ENCODE assay signal across 23 cellular contexts in genomic region chr10:95573953-95574604, GRCh38.
"Had no signal": no experiment of that assay in that cellular context is flagged by ENCODE, and none has a peak within 500 bp of the region (broad histone marks: within the 10 kb centered on the region; RNA-seq: fewer than 3 reads in every experiment).

No MANE protein-coding gene starts in this region.

- H3K9me3 ChIP-seq: body of pancreas, esophagus muscularis mucosa, ovary, thoracic aorta, uterus had no signal

- H3K79me2 ChIP-seq: hepatocyte had no signal

- H3K27me3 ChIP-seq: body of pancreas, cardiac muscle cell, esophagus muscularis mucosa, hepatocyte, ovary, uterus had no signal

- H2AFZ ChIP-seq: hepatocyte had no signal

- H3K27ac ChIP-seq: body of pancreas, cardiac muscle cell, esophagus muscularis mucosa, foreskin keratinocyte, hepatocyte, ovary, SK-N-MC, thoracic aorta, uterus had no signal

- H3K36me3 ChIP-seq: cardiac muscle cell, esophagus muscularis mucosa, ovary, thoracic aorta, uterus had no signal

- H3K4me1 ChIP-seq: body of pancreas, foreskin keratinocyte, uterus had no signal

- H3K4me3 ChIP-seq: body of pancreas, cardiac muscle cell, esophagus muscularis mucosa, hepatocyte, ovary, SK-N-MC, thoracic aorta, uterus had no signal

- DNase-seq: activated CD4-positive, alpha-beta T cell treated with anti-CD3 and anti-CD28 coated beads for 36 hours; activated CD4-positive, CD25-positive, alpha-beta regulatory T cell; activated CD8-positive, alpha-beta memory T cell treated with anti-CD3 and anti-CD28 coated beads, Interleukin-2, amount 10 ng/mL, durations not matched to agents 7 days and 5 days; activated CD8-positive, alpha-beta T cell treated with anti-CD3 and anti-CD28 coated beads, Interleukin-2, amount 10 ng/mL, durations not matched to agents 7 days and 5 days; activated naive CD4-positive, alpha-beta T cell; activated T-cell treated with anti-CD3 and anti-CD28 coated beads, Interleukin-2, amount 50 U/mL, for 48 hours; aorta; body of pancreas; cortex of kidney; foreskin keratinocyte; islet precursor cell; left cardiac atrium; ovary; retina; stimulated activated CD4-positive, alpha-beta T cell treated with anti-CD3 and anti-CD28 coated beads, Interleukin-2, amount 100 ng/mL, for 48 hours; stimulated activated naive CD8-positive, alpha-beta T cell treated with anti-CD3 and anti-CD28 coated beads, Interleukin-15, Interleukin-2, amounts not matched to agents 100 U/mL and 50 U/mL, for 24 hours; uterus had no signal

- H3K4me2 ChIP-seq: hepatocyte had no signal

- ATAC-seq: activated CD4-positive, alpha-beta T cell treated with anti-CD3 and anti-CD28 coated beads for 36 hours; activated CD8-positive, alpha-beta memory T cell treated with anti-CD3 and anti-CD28 coated beads, Interleukin-2, amount 10 ng/mL, durations not matched to agents 7 days and 5 days; activated CD8-positive, alpha-beta T cell treated with anti-CD3 and anti-CD28 coated beads, Interleukin-2, amount 10 ng/mL, durations not matched to agents 7 days and 5 days; activated naive CD4-positive, alpha-beta T cell treated with anti-CD3 and anti-CD28 coated beads, Interleukin-2, amount 50 U/mL, for 72 hours; body of pancreas; foreskin keratinocyte; stimulated activated naive CD8-positive, alpha-beta T cell treated with anti-CD3 and anti-CD28 coated beads, Interleukin-15, Interleukin-2, amounts not matched to agents 100 U/mL and 50 U/mL, for 24 hours had no signal
